In the genomic region with DNA sequence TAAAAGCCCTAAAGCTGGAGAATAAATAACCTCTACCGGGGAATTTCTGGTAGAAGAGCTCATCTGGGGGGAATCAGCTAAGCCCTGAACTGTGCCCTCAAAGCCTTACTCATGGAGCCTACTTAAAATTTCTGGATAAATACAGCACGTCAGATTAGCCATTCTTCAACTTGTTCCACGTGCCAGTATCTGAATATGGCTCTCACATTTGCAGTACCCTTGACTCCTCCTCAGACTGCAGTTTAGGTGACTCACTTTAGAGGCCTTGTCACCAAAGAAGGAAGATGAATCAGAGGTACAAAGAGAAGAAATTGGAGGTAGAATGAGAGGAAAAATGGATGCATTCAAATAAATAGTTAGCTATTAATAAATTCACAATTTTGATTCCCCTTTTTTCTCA, we compare ENCODE assay signal across 21 cellular contexts. TPM values are rescaled to one million over a fixed set of nuclear protein-coding genes. Genes with fewer than 3 reads are reported as not detected.
DNase-seq lines count a peak whose midpoint lies in the region; ATAC-seq, FAIRE-seq and TF ChIP-seq lines count a peak whose summit lies in the region.
"Had no signal": no experiment of that assay in that cellular context is flagged by ENCODE, and none has a peak within 500 bp of the region (broad histone marks: within the 10 kb centered on the region; RNA-seq: fewer than 3 reads in every experiment).

No MANE protein-coding gene starts in this region.

- DNase-seq in activated CD4-positive, alpha-beta T cell treated with anti-CD3 and anti-CD28 coated beads for 36 hours = no peak
- no peak for DNase-seq in activated CD4-positive, alpha-beta T cell treated with anti-CD3 and anti-CD28 coated beads, Interleukin-2, amount 50 U/mL, for 48 hours
- DNase-seq in bronchial epithelial cell (ENCODE audit: low read depth) (peak; percentile 15), nephron progenitor cell (no peak), retina (no peak), glutamatergic neuron (no peak)
- DNase-seq: EL, GM23248, Karpas-422, MV-4-11, NCI-H1417 treated with DMSO at 0.1 percent for 48 hours, NCI-H2029 treated with DMSO at 0.1 percent for 48 hours, NCI-H524, OCI-M1, T-cell had no signal

- CTCF ChIA-PET in activated CD4-positive, alpha-beta T cell treated with anti-CD3 and anti-CD28 coated beads for 36 hours (lab: Charles Lee) = no interaction called here

- H3K27me3 ChIP-seq in OCI-LY1 (ENCODE audit: insufficient read depth, low read length) (no peaks in the 10 kb centered on the region), bronchial epithelial cell (ENCODE audit: control insufficient read depth, insufficient read depth, low read length) (no peaks in the 10 kb centered on the region)

- no peak overlapping the region for H3K4me3 ChIP-seq in OCI-LY1 (ENCODE audit: low read depth, low read length, poor library complexity, severe bottlenecking)
- no peak overlapping the region for H3K4me3 ChIP-seq in bronchial epithelial cell (ENCODE audit: low read depth, low read length)
- H3K4me3 ChIP-seq: GM23248, SK-N-MC had no signal

- H3K27ac ChIP-seq in OCI-LY1 (ENCODE audit: low read depth, low read length, poor library complexity, severe bottlenecking) = no peak overlapping the region
- H3K27ac ChIP-seq: 22Rv1, C4-2B, GM23248, SK-N-MC had no signal

- no peak overlapping the region for H3K9ac ChIP-seq in OCI-LY1 (ENCODE audit: low read length)
- H3K9ac ChIP-seq: GM23248 had no signal

- no peak overlapping the region for H3K4me2 ChIP-seq in OCI-LY1 (ENCODE audit: low read length)

- H3F3A ChIP-seq in OCI-LY1 (ENCODE audit: insufficient read depth, low read length) = no peaks in the 10 kb centered on the region

- TF ChIP-seq CTCF in OCI-LY1 (IDR thresholded peaks at IDR 0.05; ENCODE audit: low read length) = no peak
- no peak for TF ChIP-seq CTCF in bronchial epithelial cell (IDR thresholded peaks at IDR 0.05; ENCODE audit: insufficient read depth, low read length, severe bottlenecking)
- no peak for TF ChIP-seq CTCF in nephron progenitor cell (IDR thresholded peaks at IDR 0.05)
- no peak for TF ChIP-seq CTCF in glutamatergic neuron (IDR thresholded peaks at IDR 0.05; ENCODE audit: partially characterized antibody, unreplicated experiment)

- intact Hi-C loops in activated CD4-positive, alpha-beta T cell treated with anti-CD3 and anti-CD28 coated beads for 36 hours (cut with DNase I, micrococcal nuclease) = no loop called here

- H2AFZ ChIP-seq in OCI-LY1 (ENCODE audit: low read length) = 0 out of 2 replicates have a peak overlapping the region, but pooled peaks have one; percentile 32
- H2AFZ ChIP-seq: GM23248 had no signal

- no peaks in the 10 kb centered on the region for H4K20me1 ChIP-seq in OCI-LY1 (ENCODE audit: insufficient read depth, low read length)

- peaks cover 2% of the 10 kb centered on the region for H3K27me3 Mint-ChIP-seq in activated CD4-positive, alpha-beta T cell treated with anti-CD3 and anti-CD28 coated beads for 36 hours
- no peaks in the 10 kb centered on the region for H3K27me3 Mint-ChIP-seq in nephron progenitor cell (ENCODE audit: low read depth, poor library complexity)
- no peaks in the 10 kb centered on the region for H3K27me3 Mint-ChIP-seq in glutamatergic neuron (ENCODE audit: unreplicated experiment)

- H3K36me3 ChIP-seq in OCI-LY1 (ENCODE audit: insufficient read depth, low read length) (no peaks in the 10 kb centered on the region), bronchial epithelial cell (ENCODE audit: control insufficient read depth, insufficient read depth, low read length) (no peaks in the 10 kb centered on the region)

- peak; percentile 44 for ATAC-seq in activated CD4-positive, alpha-beta T cell treated with anti-CD3 and anti-CD28 coated beads for 36 hours
- no peak for ATAC-seq in HG03108 (IDR thresholded peaks at IDR 0.05; ENCODE audit: unreplicated experiment)
- ATAC-seq: T-cell had no signal

- no peaks in the 10 kb centered on the region for H3K4me1 ChIP-seq in OCI-LY1 (ENCODE audit: insufficient read depth, low read length, severe bottlenecking)

- no peaks in the 10 kb centered on the region for H3K9me3 ChIP-seq in OCI-LY1 (ENCODE audit: low read length)

- POLR2A ChIA-PET in activated CD4-positive, alpha-beta T cell treated with anti-CD3 and anti-CD28 coated beads for 36 hours (lab: Charles Lee) = no interaction called here

- H3K36me3 Mint-ChIP-seq in activated CD4-positive, alpha-beta T cell treated with anti-CD3 and anti-CD28 coated beads for 36 hours (ENCODE audit: low read depth) = no peaks in the 10 kb centered on the region
- H3K36me3 Mint-ChIP-seq in nephron progenitor cell (ENCODE audit: low read depth) (no peaks in the 10 kb centered on the region), glutamatergic neuron (ENCODE audit: unreplicated experiment) (no peaks in the 10 kb centered on the region)
- H3K36me3 Mint-ChIP-seq: T-cell had no signal

- H3K9me3 Mint-ChIP-seq in activated CD4-positive, alpha-beta T cell treated with anti-CD3 and anti-CD28 coated beads for 36 hours (ENCODE audit: low read depth) = peaks cover 1% of the 10 kb centered on the region
- H3K9me3 Mint-ChIP-seq in nephron progenitor cell (peaks cover 50% of the 10 kb centered on the region), glutamatergic neuron (ENCODE audit: unreplicated experiment) (no peaks in the 10 kb centered on the region)
- H3K9me3 Mint-ChIP-seq: T-cell had no signal

- no peak for FAIRE-seq in bronchial epithelial cell (lab: Jason Lieb, UNC)
- FAIRE-seq: GM18507 had no signal

- no peaks in the 10 kb centered on the region for H3K9me2 ChIP-seq in OCI-LY1 (ENCODE audit: low read depth, low read length)

- no peaks in the 10 kb centered on the region for H3K4me1 Mint-ChIP-seq in activated CD4-positive, alpha-beta T cell treated with anti-CD3 and anti-CD28 coated beads for 36 hours
- no peaks in the 10 kb centered on the region for H3K4me1 Mint-ChIP-seq in nephron progenitor cell
- no peaks in the 10 kb centered on the region for H3K4me1 Mint-ChIP-seq in glutamatergic neuron (ENCODE audit: low read depth, unreplicated experiment)
- H3K4me1 Mint-ChIP-seq: T-cell had no signal

- H3K4me3 Mint-ChIP-seq in activated CD4-positive, alpha-beta T cell treated with anti-CD3 and anti-CD28 coated beads for 36 hours = no peak overlapping the region
- no peak overlapping the region for H3K4me3 Mint-ChIP-seq in nephron progenitor cell
- no peak overlapping the region for H3K4me3 Mint-ChIP-seq in glutamatergic neuron (ENCODE audit: unreplicated experiment)
- H3K4me3 Mint-ChIP-seq: T-cell had no signal

- no peak overlapping the region for H3K27ac Mint-ChIP-seq in activated CD4-positive, alpha-beta T cell treated with anti-CD3 and anti-CD28 coated beads for 36 hours
- H3K27ac Mint-ChIP-seq in nephron progenitor cell (no peak overlapping the region), glutamatergic neuron (ENCODE audit: unreplicated experiment) (no peak overlapping the region)
- H3K27ac Mint-ChIP-seq: T-cell had no signal

- no peaks in the 10 kb centered on the region for H3K79me2 ChIP-seq in OCI-LY1 (ENCODE audit: insufficient read depth, low read length)

RNA-seq across cellular contexts. Expression of gene POTEC, which starts 34.6 kb away (rescaled TPM):
- total RNA-seq in activated CD4-positive, alpha-beta T cell treated with anti-CD3 and anti-CD28 coated beads for 36 hours = not detected
- total RNA-seq in bronchial epithelial cell (under 0.01 TPM in 1 of 2 replicates, not detected in the other), glutamatergic neuron (ENCODE audit: unreplicated experiment) (not detected)
- total RNA-seq: GM23248 had no signal
